22 cellular contexts compared by ENCODE assay signal in the genomic region with DNA sequence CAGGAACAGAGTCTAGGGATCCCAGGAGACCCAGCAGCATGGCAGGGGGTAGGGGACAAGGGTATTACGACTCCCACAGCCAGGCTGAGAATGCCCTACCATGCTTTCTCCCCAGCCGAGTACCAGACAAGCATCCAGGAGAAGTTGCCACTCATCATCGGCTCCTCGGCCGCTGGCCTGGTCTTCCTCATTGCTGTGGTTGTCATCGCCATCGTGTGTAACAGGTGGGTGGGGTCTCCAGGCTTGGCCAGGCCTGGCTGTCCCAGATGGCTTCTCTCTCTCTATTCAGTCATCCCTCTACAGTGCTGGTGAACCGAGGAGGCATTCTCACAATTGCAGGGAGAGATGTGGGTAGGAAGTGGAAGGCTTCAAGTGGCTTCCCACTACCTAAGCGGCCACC.
DNase-seq lines count a peak whose midpoint lies in the region; ATAC-seq, FAIRE-seq and TF ChIP-seq lines count a peak whose summit lies in the region.
"Had no signal": no experiment of that assay in that cellular context is flagged by ENCODE, and none has a peak within 500 bp of the region (broad histone marks: within the 10 kb centered on the region; RNA-seq: fewer than 3 reads in every experiment).

No MANE protein-coding gene starts in this region.

- intact Hi-C loops in Right ventricle myocardium inferior (cut with DNase I): no loop called here
- intact Hi-C loops in cardiac septum (cut with DNase I): no loop called here
- intact Hi-C loops in left ventricle myocardium inferior (cut with micrococcal nuclease): no loop called here
- intact Hi-C loops in kidney (cut with DNase I): no loop called here
- intact Hi-C loops in transverse colon (cut with DNase I; ENCODE audit: low total_unique reads): no loop called here
- intact Hi-C loops in vagina (cut with DNase I): loop anchor here (10.0 kb wide), 1 partner anchor 191 kb away; no protein-coding TSS in a partner anchor

- H3K9me3 ChIP-seq in cardiac muscle cell (ENCODE audit: low read depth) (no peaks in the 10 kb centered on the region), left ventricle myocardium inferior (replicated peaks) (no peaks in the 10 kb centered on the region), kidney (ENCODE audit: control insufficient read depth in 1 of 2, low read length in 2 of 2) (no peaks in the 10 kb centered on the region), transverse colon (no peaks in the 10 kb centered on the region), vagina (no peaks in the 10 kb centered on the region)
- H3K9me3 ChIP-seq: A549; BLaER1 treated with 17β-estradiol and CSF1 and Interleukin-3, amounts not matched to agents 10 nM and 100 nM; Caco-2 had no signal

- no peak for TF ChIP-seq CTCF in cardiac muscle cell (IDR thresholded peaks at IDR 0.05; ENCODE audit: low read depth, low read length)
- TF ChIP-seq CTCF in left ventricle myocardium inferior (IDR thresholded peaks at IDR 0.05; ENCODE audit: borderline replicate concordance): no peak
- TF ChIP-seq CTCF in kidney (IDR thresholded peaks at IDR 0.05; ENCODE audit: borderline replicate concordance, extremely low read depth, insufficient read depth): no peak
- TF ChIP-seq CTCF in transverse colon (IDR thresholded peaks at IDR 0.05): no peak
- no peak for TF ChIP-seq CTCF in vagina (IDR thresholded peaks at IDR 0.05)

- peak overlapping the region; percentile 43 for H3K27ac ChIP-seq in cardiac muscle cell
- H3K27ac ChIP-seq in left ventricle myocardium inferior (replicated peaks): no peak overlapping the region
- H3K27ac ChIP-seq in kidney (ENCODE audit: low read depth in 2 of 2, low read length in 2 of 2): no peak overlapping the region
- no peak overlapping the region for H3K27ac ChIP-seq in transverse colon
- H3K27ac ChIP-seq in vagina: no peak overlapping the region
- H3K27ac ChIP-seq: 22Rv1; A549; BLaER1 treated with 17β-estradiol and CSF1 and Interleukin-3, amounts not matched to agents 10 nM and 100 nM; C4-2B had no signal

- in situ Hi-C loops in transverse colon (cut with MboI; ENCODE audit: low pct_ligation_motif_present in 1 of 4, low pct_unique_long_range_greater_than_20kb in 1 of 4, low sequenced_read_pairs in 3 of 4): loop anchor here in 2 of 4 donors (25.0 kb wide), 1 partner anchor 208 kb away; no protein-coding TSS in a partner anchor

- WGBS in transverse colon (ENCODE audit: low coverage in 1 of 2), 2 donors: 78 to 80% methylated on average over 1 to 8 of the region's 9 CpGs

- no peak for ATAC-seq in Right ventricle myocardium inferior
- ATAC-seq: A549; CD8-positive, alpha-beta T cell had no signal

- no peak for FAIRE-seq in kidney (lab: Jason Lieb, UNC)
- FAIRE-seq: A549, D721Med, G401.6, GM12891, GM19239 had no signal

- H3K4me3 ChIP-seq in cardiac muscle cell (no peak overlapping the region), left ventricle myocardium inferior (no peak overlapping the region), kidney (ENCODE audit: low read length in 2 of 2) (no peak overlapping the region), transverse colon (no peak overlapping the region), vagina (no peak overlapping the region)
- H3K4me3 ChIP-seq: A549; BLaER1 treated with 17β-estradiol and CSF1 and Interleukin-3, amounts not matched to agents 10 nM and 100 nM had no signal

- H3K36me3 ChIP-seq in cardiac muscle cell (no peaks in the 10 kb centered on the region), left ventricle myocardium inferior (peaks cover 4% of the 10 kb centered on the region), kidney (ENCODE audit: control insufficient read depth in 1 of 2, insufficient read depth in 2 of 2, low read length in 2 of 2) (no peaks in the 10 kb centered on the region), transverse colon (peaks cover 0 to 7% (median 0%) of the 10 kb centered on the region in 4 donors), vagina (no peaks in the 10 kb centered on the region)
- H3K36me3 ChIP-seq: BLaER1 treated with 17β-estradiol and CSF1 and Interleukin-3, amounts not matched to agents 10 nM and 100 nM had no signal

- no peak for TF ChIP-seq POLR2A in transverse colon (IDR thresholded peaks at IDR 0.05)
- TF ChIP-seq POLR2A in vagina (IDR thresholded peaks at IDR 0.05): no peak

- H3K27me3 ChIP-seq in cardiac muscle cell (no peaks in the 10 kb centered on the region), left ventricle myocardium inferior (ENCODE audit: low read depth) (peaks cover 14% of the 10 kb centered on the region), transverse colon (no peaks in the 10 kb centered on the region), vagina (no peaks in the 10 kb centered on the region)

- no peak overlapping the region for H3K9ac ChIP-seq in kidney (ENCODE audit: low read length in 2 of 2)
- H3K9ac ChIP-seq: BLaER1 treated with 17β-estradiol and CSF1 and Interleukin-3, amounts not matched to agents 10 nM and 100 nM had no signal

- peak; percentile 57 for DNase-seq in Right ventricle myocardium inferior (ENCODE audit: missing footprints)
- no peak for DNase-seq in cardiac septum (ENCODE audit: low spot score)
- peak in 1 of 2 donors; percentile 82 for DNase-seq in cardiac muscle cell (ENCODE audit: low read depth in 1 of 2, low spot score in 1 of 2)
- DNase-seq in left ventricle myocardium inferior: no peak
- peak; percentile 55 for DNase-seq in kidney
- DNase-seq in transverse colon: no peak
- DNase-seq in vagina (ENCODE audit: extremely low spot score in 2 of 2): no peak
- DNase-seq: AML-193; Caco-2; Calu3; CD4-positive, alpha-beta T cell; CD8-positive, alpha-beta T cell; DMS79 treated with DMSO at 0.1 percent for 48 hours; GF-D8 had no signal

- H3K4me1 ChIP-seq in cardiac muscle cell (ENCODE audit: low read depth) (peaks cover 4% of the 10 kb centered on the region), left ventricle myocardium inferior (no peaks in the 10 kb centered on the region), kidney (ENCODE audit: control insufficient read depth in 1 of 2, insufficient read depth in 1 of 2, low read depth in 1 of 2, low read length in 2 of 2) (no peaks in the 10 kb centered on the region), transverse colon (no peaks in the 10 kb centered on the region), vagina (no peaks in the 10 kb centered on the region)
- H3K4me1 ChIP-seq: A549, Caco-2 had no signal

- TF ChIP-seq EP300 in transverse colon (IDR thresholded peaks at IDR 0.05; ENCODE audit: low read depth): no peak

Comparison
In these comparisons a context has a peak if more than half of its experiments do, and no peak if none do; other contexts are left out.
1. DNase-seq: peak in Right ventricle myocardium inferior (single experiment) and kidney (single experiment); none in cardiac septum (single experiment), left ventricle myocardium inferior (single experiment), transverse colon (single experiment) and vagina (0 of 2).